ENCODE assay signal across 9 cellular contexts in genomic region chr4:165096776-165097175, GRCh38. TPM values are rescaled to one million over a fixed set of nuclear protein-coding genes. Genes with fewer than 3 reads are reported as not detected.
DNase-seq lines count a peak whose midpoint lies in the region; ATAC-seq and TF ChIP-seq lines count a peak whose summit lies in the region.
"Had no signal": no experiment of that assay in that cellular context is flagged by ENCODE, and none has a peak within 500 bp of the region (broad histone marks: within the 10 kb centered on the region; RNA-seq: fewer than 3 reads in every experiment).

No MANE protein-coding gene starts in this region.

- TF ChIP-seq CTCF in choroid plexus epithelial cell (conservative IDR thresholded peaks at IDR 0.05; ENCODE audit: low read depth, low read length) (peak; percentile 67), osteocyte (IDR thresholded peaks at IDR 0.05) (peak; percentile 66)

- H3K4me1 ChIP-seq in aorta (ENCODE audit: control insufficient read depth in 1 of 2, insufficient read depth in 2 of 2, low read length in 2 of 2) = no peaks in the 10 kb centered on the region

- H3K36me3 Mint-ChIP-seq in osteocyte (ENCODE audit: unreplicated experiment) = peaks cover 16% of the 10 kb centered on the region
- H3K36me3 Mint-ChIP-seq: activated naive CD8-positive, alpha-beta T cell had no signal

- no peak overlapping the region for H3K27ac ChIP-seq in aorta (ENCODE audit: low read depth in 1 of 2, low read length in 2 of 2)

- H3K27me3 ChIP-seq in aorta (ENCODE audit: control insufficient read depth in 1 of 2, insufficient read depth in 2 of 2, low read length in 1 of 2) = no peaks in the 10 kb centered on the region

- peaks cover 2 to 8% of the 10 kb centered on the region in 2 donors for H3K36me3 ChIP-seq in aorta (ENCODE audit: control insufficient read depth in 1 of 2, insufficient read depth in 2 of 2, low read length in 1 of 2)

- no peaks in the 10 kb centered on the region for H3K9me3 ChIP-seq in aorta (ENCODE audit: control insufficient read depth, low read length)

- H3K4me1 Mint-ChIP-seq in osteocyte (ENCODE audit: unreplicated experiment) = no peaks in the 10 kb centered on the region

- in situ Hi-C loops in KBM-7 (cut with MboI; ENCODE audit: low pct_unique_long_range_greater_than_20kb, low sequenced_read_pairs) = no loop called here

- DNase-seq in NOMO-1 treated with DMSO at 0.1 percent for 48 hours (lab: John Stamatoyannopoulos, UW; ENCODE audit: unreplicated experiment) (peak; percentile 23), NOMO-1 treated with dmso at 0.1 percent for 144 hours (lab: John Stamatoyannopoulos, UW; ENCODE audit: unreplicated experiment) (no peak), KBM-7 (peak; percentile 52), choroid plexus epithelial cell (ENCODE audit: low read depth) (peak; percentile 68), osteocyte (ENCODE audit: extremely low spot score, unreplicated experiment) (no peak), aorta (no peak)

- no peaks in the 10 kb centered on the region for H3K9me3 Mint-ChIP-seq in osteocyte (ENCODE audit: unreplicated experiment)

- H3K4me3 ChIP-seq in choroid plexus epithelial cell (ENCODE audit: low read depth, low read length) (no peak overlapping the region), aorta (ENCODE audit: low read length in 2 of 2) (no peak overlapping the region)

- H3K27me3 Mint-ChIP-seq in osteocyte (ENCODE audit: unreplicated experiment) = no peaks in the 10 kb centered on the region
- H3K27me3 Mint-ChIP-seq: activated naive CD8-positive, alpha-beta T cell had no signal

- WGBS in aorta, 2 donors = 62 to 75% methylated on average over 2 of the region's 2 CpGs

- ATAC-seq in HG03521 (IDR thresholded peaks at IDR 0.05; ENCODE audit: unreplicated experiment) = no peak
- no peak for ATAC-seq in GM21528 (IDR thresholded peaks at IDR 0.05; ENCODE audit: low FRiP score, unreplicated experiment)
- no peak for ATAC-seq in aorta (ENCODE audit: low FRiP score)

- intact Hi-C loops in aorta (cut with DNase I) = no loop called here

- no peak overlapping the region for H3K4me3 Mint-ChIP-seq in osteocyte (ENCODE audit: unreplicated experiment)
- H3K4me3 Mint-ChIP-seq: activated naive CD8-positive, alpha-beta T cell had no signal

- no peak overlapping the region for H3K27ac Mint-ChIP-seq in osteocyte (ENCODE audit: unreplicated experiment)
- H3K27ac Mint-ChIP-seq: activated naive CD8-positive, alpha-beta T cell had no signal

RNA-seq across cellular contexts. Expression of gene TMEM192, which starts 15.9 kb away (rescaled TPM):
- total RNA-seq in osteocyte (17.6 and 23.3 TPM in 2 replicates), aorta (10 to 100 TPM; 14.2 to 16.0 TPM)
- polyA plus RNA-seq in aorta = 1 to 10 TPM; 4.9 to 9.0 TPM

RNA-seq across cellular contexts. Expression of gene TRIM75, which starts 43.1 kb away (rescaled TPM):
- total RNA-seq in osteocyte (not detected in 2 replicates), aorta (not detected)
- polyA plus RNA-seq in aorta = not detected

Comparison
In these comparisons a context has a peak if more than half of its experiments do, and no peak if none do; other contexts are left out.
1. DNase-seq: peak in NOMO-1 treated with DMSO at 0.1 percent for 48 hours (single experiment), KBM-7 (single experiment) and choroid plexus epithelial cell (single experiment); none in NOMO-1 treated with dmso at 0.1 percent for 144 hours (single experiment), osteocyte (single experiment) and aorta (0 of 2).